In genomic region chr6:113976806-113977205, GRCh38 we compare ENCODE assay signal across 25 cellular contexts.
"Had no signal": no experiment of that assay in that cellular context is flagged by ENCODE, and none has a peak within 500 bp of the region (broad histone marks: within the 10 kb centered on the region; RNA-seq: fewer than 3 reads in every experiment).

No MANE protein-coding gene starts in this region.

- H3K4me3 ChIP-seq: left ventricle myocardium inferior, mucosa of descending colon, ovary, right atrium auricular region, right lobe of liver, skin epidermis, stomach, testis, thyroid gland, transverse colon, upper lobe of left lung, vagina had no signal

- H3K27ac Mint-ChIP-seq: immature natural killer cell; memory B cell; naive thymus-derived CD4-positive, alpha-beta T cell; natural killer cell treated with Interleukin-12 subunit alpha and Interleukin-12 subunit beta and Interleukin-15 and Interleukin-18, amount 100 ng/mL, for 72 hours; progenitor cell of endocrine pancreas; stimulated activated naive B cell treated with anti-CD40 and anti-IgM and Interleukin-4, amounts not matched to agents 10 μg/mL and 1 μg/mL and 100 μg/mL, for 72 hours had no signal

- H3K27ac ChIP-seq: left ventricle myocardium inferior, ovary, right atrium auricular region, right lobe of liver, skin epidermis, stomach, testis, thyroid gland, transverse colon, upper lobe of left lung, vagina had no signal

- H3K9me3 ChIP-seq: left ventricle myocardium inferior, mucosa of descending colon, ovary, right atrium auricular region, right lobe of liver, stomach, testis, thyroid gland, transverse colon, upper lobe of left lung, vagina had no signal

- H3K9me3 Mint-ChIP-seq: immature natural killer cell; memory B cell; naive thymus-derived CD4-positive, alpha-beta T cell; natural killer cell treated with Interleukin-12 subunit alpha and Interleukin-12 subunit beta and Interleukin-15 and Interleukin-18, amount 100 ng/mL, for 72 hours; stimulated activated naive B cell treated with anti-CD40 and anti-IgM and Interleukin-4, amounts not matched to agents 10 μg/mL and 1 μg/mL and 100 μg/mL, for 72 hours had no signal

- DNase-seq: hypothalamus; immature natural killer cell; left ventricle myocardium inferior; midbrain; mucosa of descending colon; naive thymus-derived CD4-positive, alpha-beta T cell; ovary; right lobe of liver; stimulated activated CD4-positive, alpha-beta T cell treated with anti-CD3 and anti-CD28 coated beads, Interleukin-12 subunit alpha, Interleukin-12 subunit beta, amount 100 ng/mL, for 4 hours; stimulated activated CD4-positive, alpha-beta T cell treated with anti-CD3 and anti-CD28 coated beads, Interleukin-15, amount 100 ng/mL, for 24 hours; stimulated activated CD4-positive, alpha-beta T cell treated with anti-CD3 and anti-CD28 coated beads, Interleukin-2, amount 100 ng/mL, for 24 hours; stimulated activated CD4-positive, alpha-beta T cell treated with anti-CD3 and anti-CD28 coated beads, Interleukin-4, amount 100 ng/mL, for 1 hour; stimulated activated naive B cell treated with anti-CD40 and anti-IgM and Interleukin-4, amounts not matched to agents 10 μg/mL and 1 μg/mL and 100 μg/mL, for 72 hours; stimulated activated naive CD8-positive, alpha-beta T cell treated with anti-CD3 and anti-CD28 coated beads, Interleukin-15, Interleukin-2, amounts not matched to agents 100 U/mL and 50 U/mL, for 24 hours; stomach; testis; thyroid gland; transverse colon; upper lobe of left lung had no signal

- H3K4me1 ChIP-seq: right atrium auricular region had no signal

- H3K27me3 Mint-ChIP-seq: memory B cell; progenitor cell of endocrine pancreas; stimulated activated naive B cell treated with anti-CD40 and anti-IgM and Interleukin-4, amounts not matched to agents 10 μg/mL and 1 μg/mL and 100 μg/mL, for 72 hours had no signal

- H3K36me3 ChIP-seq: left ventricle myocardium inferior, ovary, right atrium auricular region, right lobe of liver, stomach, thyroid gland, transverse colon, upper lobe of left lung, vagina had no signal

- H3K27me3 ChIP-seq: ovary, right atrium auricular region, right lobe of liver, stomach, testis, thyroid gland, transverse colon, upper lobe of left lung, vagina had no signal

- H3K4me3 Mint-ChIP-seq: immature natural killer cell; memory B cell; naive thymus-derived CD4-positive, alpha-beta T cell; natural killer cell treated with Interleukin-12 subunit alpha and Interleukin-12 subunit beta and Interleukin-15 and Interleukin-18, amount 100 ng/mL, for 72 hours; stimulated activated naive B cell treated with anti-CD40 and anti-IgM and Interleukin-4, amounts not matched to agents 10 μg/mL and 1 μg/mL and 100 μg/mL, for 72 hours had no signal

- ATAC-seq: mucosa of descending colon; naive thymus-derived CD4-positive, alpha-beta T cell; natural killer cell treated with Interleukin-12 subunit alpha and Interleukin-12 subunit beta and Interleukin-15 and Interleukin-18, amount 100 ng/mL, for 72 hours; right lobe of liver; stimulated activated naive B cell treated with anti-CD40 and anti-IgM and Interleukin-4, amounts not matched to agents 10 μg/mL and 1 μg/mL and 100 μg/mL, for 72 hours; stimulated activated naive CD8-positive, alpha-beta T cell treated with anti-CD3 and anti-CD28 coated beads, Interleukin-15, Interleukin-2, amounts not matched to agents 100 U/mL and 50 U/mL, for 24 hours had no signal

- H3K36me3 Mint-ChIP-seq: immature natural killer cell; memory B cell; naive thymus-derived CD4-positive, alpha-beta T cell; natural killer cell treated with Interleukin-12 subunit alpha and Interleukin-12 subunit beta and Interleukin-15 and Interleukin-18, amount 100 ng/mL, for 72 hours; stimulated activated naive B cell treated with anti-CD40 and anti-IgM and Interleukin-4, amounts not matched to agents 10 μg/mL and 1 μg/mL and 100 μg/mL, for 72 hours had no signal
